Comparison of ENCODE assay signal across 17 cellular contexts in genomic region chr3:18217512-18218174, GRCh38.
DNase-seq lines count a peak whose midpoint lies in the region; ATAC-seq and TF ChIP-seq lines count a peak whose summit lies in the region.
"Had no signal": no experiment of that assay in that cellular context is flagged by ENCODE, and none has a peak within 500 bp of the region (broad histone marks: within the 10 kb centered on the region; RNA-seq: fewer than 3 reads in every experiment).

No MANE protein-coding gene starts in this region.

- WGBS in upper lobe of left lung, 2 donors = 43 to 48% methylated on average over 7 of the region's 7 CpGs
- 57 to 67% (median 60%) methylated on average over 7 of the region's 7 CpGs for WGBS in spleen, 5 donors
- 60 to 64% methylated on average over 7 of the region's 7 CpGs for WGBS in testis, 2 donors

- DNase-seq in upper lobe of left lung (no peak), spleen (no peak), dorsolateral prefrontal cortex (no peak), testis (no peak)
- DNase-seq: activated CD4-positive, alpha-beta T cell treated with anti-CD3 and anti-CD28 coated beads, Interleukin-2, amount 50 U/mL, for 48 hours; activated naive CD4-positive, alpha-beta T cell treated with anti-CD3 and anti-CD28 coated beads, Interleukin-2, amount 50 U/mL, for 16 hours; heart right ventricle; MM.1S; Peyer's patch; small intestine; stimulated activated CD4-positive, alpha-beta T cell treated with anti-CD3 and anti-CD28 coated beads, Interleukin-4, amount 100 ng/mL, for 1 hour; WERI-Rb-1 had no signal

- intact Hi-C loops in spleen (cut with DNase I; ENCODE audit: low total_unique reads) (no loop called here), dorsolateral prefrontal cortex (cut with DNase I) (no loop called here), testis (cut with DNase I; ENCODE audit: low total_unique reads) (no loop called here)

- H3K9me3 ChIP-seq in BLaER1 (peaks cover 19% of the 10 kb centered on the region), OCI-LY3 (ENCODE audit: insufficient read depth, low read length) (no peaks in the 10 kb centered on the region), upper lobe of left lung (no peaks in the 10 kb centered on the region), spleen (no peaks in the 10 kb centered on the region), testis (no peaks in the 10 kb centered on the region)
- H3K9me3 ChIP-seq: Peyer's patch had no signal

- TF ChIP-seq EP300 in upper lobe of left lung (IDR thresholded peaks at IDR 0.05) = no peak

- H3K4me3 ChIP-seq in BLaER1 (no peak overlapping the region), OCI-LY3 (ENCODE audit: low read length) (no peak overlapping the region), upper lobe of left lung (no peak overlapping the region), spleen (no peak overlapping the region), dorsolateral prefrontal cortex (no peak overlapping the region), testis (no peak overlapping the region)
- H3K4me3 ChIP-seq: heart right ventricle, Peyer's patch had no signal

- no peak for TF ChIP-seq POLR2A in upper lobe of left lung (IDR thresholded peaks at IDR 0.05)
- no peak for TF ChIP-seq POLR2A in spleen (IDR thresholded peaks at IDR 0.05)
- TF ChIP-seq POLR2A in testis (IDR thresholded peaks at IDR 0.05) = no peak

- H3K27ac ChIP-seq in BLaER1 = peak overlapping the region; percentile 36
- no peak overlapping the region for H3K27ac ChIP-seq in OCI-LY3 (ENCODE audit: low read length)
- H3K27ac ChIP-seq in upper lobe of left lung = no peak overlapping the region
- no peak overlapping the region for H3K27ac ChIP-seq in spleen
- H3K27ac ChIP-seq in dorsolateral prefrontal cortex = no peak overlapping the region
- H3K27ac ChIP-seq in testis = no peak overlapping the region
- H3K27ac ChIP-seq: C4-2B, heart right ventricle, Peyer's patch, WERI-Rb-1 had no signal

- H3K27me3 ChIP-seq in BLaER1 (no peaks in the 10 kb centered on the region), OCI-LY3 (ENCODE audit: low read depth, low read length) (peaks cover 7% of the 10 kb centered on the region; the same call in 1 of the 2 replicates), upper lobe of left lung (no peaks in the 10 kb centered on the region), spleen (replicated peaks in 1 of 7) (no peaks in the 10 kb centered on the region), dorsolateral prefrontal cortex (no peaks in the 10 kb centered on the region), testis (no peaks in the 10 kb centered on the region)
- H3K27me3 ChIP-seq: heart right ventricle, Peyer's patch had no signal

- H3K9ac ChIP-seq in BLaER1 (no peak overlapping the region), OCI-LY3 (ENCODE audit: low read length) (no peak overlapping the region)

- peaks cover 69% of the 10 kb centered on the region for H3K4me1 ChIP-seq in BLaER1
- peaks cover 35% of the 10 kb centered on the region for H3K4me1 ChIP-seq in OCI-LY3 (ENCODE audit: low read length)
- no peaks in the 10 kb centered on the region for H3K4me1 ChIP-seq in upper lobe of left lung
- H3K4me1 ChIP-seq in spleen = peaks cover 0 to 23% (median 0%) of the 10 kb centered on the region in 6 donors
- no peaks in the 10 kb centered on the region for H3K4me1 ChIP-seq in testis
- H3K4me1 ChIP-seq: heart right ventricle, Peyer's patch had no signal

- no peaks in the 10 kb centered on the region for H3K79me2 ChIP-seq in OCI-LY3 (ENCODE audit: low read length)

- peak overlapping the region; percentile 35 for H3K4me2 ChIP-seq in BLaER1
- H3K4me2 ChIP-seq in OCI-LY3 (ENCODE audit: low read length) = peak overlapping the region; percentile 33

- H4K20me1 ChIP-seq in BLaER1 (no peaks in the 10 kb centered on the region), OCI-LY3 (ENCODE audit: insufficient read depth, low read length) (no peaks in the 10 kb centered on the region)

- ATAC-seq in GM19395 (IDR thresholded peaks at IDR 0.05; ENCODE audit: unreplicated experiment) (peak; percentile 57), HG02973 (IDR thresholded peaks at IDR 0.05; ENCODE audit: unreplicated experiment) (peak; percentile 54), upper lobe of left lung (ENCODE audit: low FRiP score in 2 of 2) (no peak)
- ATAC-seq: heart right ventricle had no signal

- H3K36me3 ChIP-seq in BLaER1 = peaks cover 4% of the 10 kb centered on the region; the same call in 1 of the 2 replicates
- no peaks in the 10 kb centered on the region for H3K36me3 ChIP-seq in OCI-LY3 (replicated peaks; ENCODE audit: low read depth, low read length)
- H3K36me3 ChIP-seq in upper lobe of left lung = no peaks in the 10 kb centered on the region
- no peaks in the 10 kb centered on the region for H3K36me3 ChIP-seq in spleen
- no peaks in the 10 kb centered on the region for H3K36me3 ChIP-seq in testis (ENCODE audit: low read depth, missing control alignments)
- H3K36me3 ChIP-seq: heart right ventricle, Peyer's patch, WERI-Rb-1 had no signal

- no peak overlapping the region for H2AFZ ChIP-seq in OCI-LY3 (ENCODE audit: low read depth, low read length)

- no peak for TF ChIP-seq CTCF in OCI-LY3 (IDR thresholded peaks at IDR 0.05; ENCODE audit: low read depth, low read length)
- no peak for TF ChIP-seq CTCF in upper lobe of left lung (IDR thresholded peaks at IDR 0.05)
- TF ChIP-seq CTCF in spleen (IDR thresholded peaks at IDR 0.05 in 8 of 11, conservative IDR thresholded peaks at IDR 0.05 in 3 of 11) = no peak
- no peak for TF ChIP-seq CTCF in dorsolateral prefrontal cortex (IDR thresholded peaks at IDR 0.05 in 54 of 56, conservative IDR thresholded peaks at IDR 0.05 in 2 of 56; ENCODE audit: low read depth in 1 of 56, partially characterized antibody in 56 of 56)
- no peak for TF ChIP-seq CTCF in testis (IDR thresholded peaks at IDR 0.05)

Comparison
In these comparisons a context has a peak if more than half of its experiments do, and no peak if none do; other contexts are left out.
1. ATAC-seq: peak in GM19395 (single experiment) and HG02973 (single experiment); none in upper lobe of left lung (0 of 2).